8 cellular contexts compared by ENCODE assay signal in the genomic region with DNA sequence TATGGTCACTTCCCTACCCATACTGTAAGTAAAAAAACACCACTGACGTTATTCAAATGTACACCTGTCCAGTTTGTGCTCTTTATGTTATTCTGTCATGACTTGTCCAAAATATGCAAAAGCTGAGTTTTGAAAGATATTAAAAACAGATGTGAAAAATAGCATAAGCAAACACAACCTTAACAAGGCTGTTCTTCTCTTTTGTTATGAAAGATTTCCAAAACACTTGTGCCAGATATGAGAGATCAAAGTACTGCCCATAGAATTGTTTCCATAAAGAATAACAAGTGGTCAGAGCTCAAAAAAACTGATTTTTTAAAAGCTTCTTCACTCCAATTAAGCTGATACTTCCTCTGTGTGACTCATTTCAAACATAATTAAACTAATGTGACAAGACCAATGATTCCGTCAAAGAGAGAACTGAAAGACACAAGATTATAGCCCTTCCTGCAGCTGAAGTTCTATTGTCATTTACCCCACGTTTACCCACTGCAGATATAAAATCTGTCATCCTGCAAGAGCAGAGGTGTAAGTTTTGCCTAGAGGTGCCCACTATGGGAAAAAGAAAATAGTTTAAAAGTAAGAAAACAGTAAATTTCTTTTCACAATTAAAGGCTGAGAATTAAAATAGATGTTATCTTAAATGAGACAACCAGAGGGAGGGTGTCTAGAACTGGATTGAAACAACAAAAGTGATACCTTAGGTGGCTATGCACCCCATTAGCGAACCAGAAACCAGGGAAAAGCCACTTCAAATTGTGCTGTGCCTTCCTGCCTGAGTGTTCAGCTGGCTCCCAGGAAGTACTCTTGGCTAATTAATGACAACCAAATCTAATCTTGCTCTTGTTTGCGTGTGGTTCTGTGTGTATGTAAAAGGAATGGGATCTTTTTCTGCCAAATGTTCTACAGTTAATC. TPM values are rescaled to one million over a fixed set of nuclear protein-coding genes. Genes with fewer than 3 reads are reported as not detected.
DNase-seq lines count a peak whose midpoint lies in the region; ATAC-seq, FAIRE-seq and TF ChIP-seq lines count a peak whose summit lies in the region.

No MANE protein-coding gene starts in this region.

- ATAC-seq in GM21737 (IDR thresholded peaks at IDR 0.05; ENCODE audit: unreplicated experiment) (peak; percentile 89), T-cell (replicated peaks in 1 of 4) (no peak)

- TF ChIP-seq CTCF in GM10248 (IDR thresholded peaks at IDR 0.05; ENCODE audit: control extremely low read depth, extremely low read depth, low read depth, missing control alignments), result no peak
- no peak for TF ChIP-seq CTCF in bronchial epithelial cell (IDR thresholded peaks at IDR 0.05; ENCODE audit: insufficient read depth, low read length, severe bottlenecking)

- CTCF ChIA-PET in GM10248 (lab: Yijun Ruan, JAX) (interaction anchor here (1.0 to 2.4 kb wide), 6 partner anchors 11 to 64 kb away, joined by 3 to 13 read pairs (median 6); no protein-coding TSS in a partner anchor), T-cell (lab: Charles Lee) (no interaction called here)

- no peak overlapping the region for H3K27ac Mint-ChIP-seq in T-cell

- no peaks in the 10 kb centered on the region for H3K27me3 Mint-ChIP-seq in T-cell

- H3K36me3 Mint-ChIP-seq in T-cell, result no peaks in the 10 kb centered on the region

- no peak for FAIRE-seq in bronchial epithelial cell (lab: Jason Lieb, UNC)

- peak; percentile 41 for DNase-seq in GM10248 (ENCODE audit: extremely low spot score)
- DNase-seq in NCI-H1092 (lab: John Stamatoyannopoulos, UW), result peak; percentile 84
- peak; percentile 55 for DNase-seq in bronchial epithelial cell (ENCODE audit: low read depth)
- DNase-seq in SIG-M5 treated with dmso at 0.1 percent for 504 hours (lab: John Stamatoyannopoulos, UW; ENCODE audit: unreplicated experiment), result no peak
- DNase-seq in activated CD4-positive, alpha-beta T cell treated with anti-CD3 and anti-CD28 coated beads, Interleukin-2, amount 50 U/mL, for 48 hours, result no peak
- DNase-seq in T-cell, result no peak
- no peak for DNase-seq in GDM1 (lab: John Stamatoyannopoulos, UW)

- H3K27me3 ChIP-seq in bronchial epithelial cell (ENCODE audit: control insufficient read depth, insufficient read depth, low read length), result no peaks in the 10 kb centered on the region

- no peaks in the 10 kb centered on the region for H3K4me1 Mint-ChIP-seq in T-cell

- H3K4me3 ChIP-seq in bronchial epithelial cell (ENCODE audit: low read depth, low read length), result no peak overlapping the region

- no peak overlapping the region for H3K4me3 Mint-ChIP-seq in T-cell

- H3K9me3 Mint-ChIP-seq in T-cell, result no peaks in the 10 kb centered on the region

- POLR2A ChIA-PET in GM10248 (lab: Yijun Ruan, JAX), result no interaction called here
- POLR2A ChIA-PET in T-cell (lab: Charles Lee), result no interaction called here

- H3K36me3 ChIP-seq in bronchial epithelial cell (ENCODE audit: control insufficient read depth, insufficient read depth, low read length), result peaks cover 7% of the 10 kb centered on the region

RNA-seq across cellular contexts. Expression of gene RASSF6, which starts 30.1 kb away (rescaled TPM):
- total RNA-seq in bronchial epithelial cell (7.4 and 14.8 TPM in 2 replicates), T-cell (1 to 10 TPM in 1 of 5 donors, under 1 TPM in 4; 0.25 to 1.1 (median 0.47) TPM)

Comparison
In these comparisons a context has a peak if more than half of its experiments do, and no peak if none do; other contexts are left out.
1. DNase-seq: peak in GM10248 (single experiment), NCI-H1092 (single experiment) and bronchial epithelial cell (single experiment); none in SIG-M5 treated with dmso at 0.1 percent for 504 hours (single experiment), activated CD4-positive, alpha-beta T cell treated with anti-CD3 and anti-CD28 coated beads, Interleukin-2, amount 50 U/mL, for 48 hours (0 of 2), T-cell (0 of 34) and GDM1 (single experiment).